In genomic region chr1:30823969-30824735, GRCh38 we compare ENCODE assay signal across 8 cellular contexts.
A peak's percentile ranks its signal among the peaks of the same experiment; 100 is the strongest.
DNase-seq lines count a peak whose midpoint lies in the region; ATAC-seq, FAIRE-seq and TF ChIP-seq lines count a peak whose summit lies in the region.

No MANE protein-coding gene starts in this region.

- FAIRE-seq in bronchial epithelial cell (lab: Jason Lieb, UNC): no peak

- no peaks in the 10 kb centered on the region for H3K9me3 ChIP-seq in iPS-20b (ENCODE audit: insufficient read depth, low read depth, low read length)
- no peaks in the 10 kb centered on the region for H3K9me3 ChIP-seq in skeletal muscle satellite cell (replicated peaks; ENCODE audit: low read length)

- H3K36me3 ChIP-seq in bronchial epithelial cell (ENCODE audit: control insufficient read depth, insufficient read depth, low read length): no peaks in the 10 kb centered on the region
- H3K36me3 ChIP-seq in iPS-20b (ENCODE audit: insufficient read depth, low read depth, low read length): no peaks in the 10 kb centered on the region
- no peaks in the 10 kb centered on the region for H3K36me3 ChIP-seq in skeletal muscle satellite cell (ENCODE audit: insufficient read depth, low read length)

- TF ChIP-seq CTCF in WI38 (IDR thresholded peaks at IDR 0.05; ENCODE audit: low read depth, low read length) (no peak), bronchial epithelial cell (IDR thresholded peaks at IDR 0.05; ENCODE audit: insufficient read depth, low read length, severe bottlenecking) (no peak)

- H3K4me1 ChIP-seq in iPS-20b (ENCODE audit: insufficient read depth, low read length) (peaks cover 8% of the 10 kb centered on the region; the same call in 1 of the 2 replicates), skeletal muscle satellite cell (ENCODE audit: control insufficient read depth, insufficient read depth, low read length) (peaks cover 10% of the 10 kb centered on the region)

- DNase-seq in A172 (ENCODE audit: low spot score): peak; percentile 91
- DNase-seq in NCI-H2227 (lab: John Stamatoyannopoulos, UW; ENCODE audit: unreplicated experiment): peak; percentile 98
- DNase-seq in bronchial epithelial cell (ENCODE audit: low read depth): peak; percentile 97

- peak overlapping the region; percentile 86; the same call in 1 of the 2 replicates for H3K9ac ChIP-seq in iPS-20b (ENCODE audit: low read depth, low read length)
- peak overlapping the region; percentile 78 for H3K9ac ChIP-seq in skeletal muscle satellite cell (ENCODE audit: low read depth, low read length)

- no peak overlapping the region for H3K27ac ChIP-seq in iPS-20b (ENCODE audit: low read length)

- H3K4me2 ChIP-seq in skeletal muscle satellite cell (ENCODE audit: low read length): peak overlapping the region; percentile 90

- ATAC-seq in GM18868 (IDR thresholded peaks at IDR 0.05; ENCODE audit: unreplicated experiment): peak; percentile 94
- ATAC-seq in HG03139 (IDR thresholded peaks at IDR 0.05; ENCODE audit: unreplicated experiment): peak; percentile 84

- H3K4me3 ChIP-seq in WI38 (ENCODE audit: low read depth, low read length) (peak overlapping the region; percentile 65), bronchial epithelial cell (ENCODE audit: low read depth, low read length) (peak overlapping the region; percentile 21), iPS-20b (ENCODE audit: low read length) (peak overlapping the region; percentile 74), skeletal muscle satellite cell (ENCODE audit: low read length) (peak overlapping the region; percentile 74)

- H3K27me3 ChIP-seq in bronchial epithelial cell (ENCODE audit: control insufficient read depth, insufficient read depth, low read length) (peaks cover 12% of the 10 kb centered on the region), iPS-20b (ENCODE audit: insufficient read depth, low read length) (peaks cover 31% of the 10 kb centered on the region), skeletal muscle satellite cell (ENCODE audit: control insufficient read depth, insufficient read depth, low read length) (peaks cover 23% of the 10 kb centered on the region)

Comparison
In these comparisons a context has a peak if more than half of its experiments do, and no peak if none do; other contexts are left out.
1. H3K4me3 ChIP-seq: peak in every context shown above with its lines; median percentile 74 in iPS-20b; 74 in skeletal muscle satellite cell; 65 in WI38; 21 in bronchial epithelial cell.